ENCODE assay signal across 8 cellular contexts in the genomic region with DNA sequence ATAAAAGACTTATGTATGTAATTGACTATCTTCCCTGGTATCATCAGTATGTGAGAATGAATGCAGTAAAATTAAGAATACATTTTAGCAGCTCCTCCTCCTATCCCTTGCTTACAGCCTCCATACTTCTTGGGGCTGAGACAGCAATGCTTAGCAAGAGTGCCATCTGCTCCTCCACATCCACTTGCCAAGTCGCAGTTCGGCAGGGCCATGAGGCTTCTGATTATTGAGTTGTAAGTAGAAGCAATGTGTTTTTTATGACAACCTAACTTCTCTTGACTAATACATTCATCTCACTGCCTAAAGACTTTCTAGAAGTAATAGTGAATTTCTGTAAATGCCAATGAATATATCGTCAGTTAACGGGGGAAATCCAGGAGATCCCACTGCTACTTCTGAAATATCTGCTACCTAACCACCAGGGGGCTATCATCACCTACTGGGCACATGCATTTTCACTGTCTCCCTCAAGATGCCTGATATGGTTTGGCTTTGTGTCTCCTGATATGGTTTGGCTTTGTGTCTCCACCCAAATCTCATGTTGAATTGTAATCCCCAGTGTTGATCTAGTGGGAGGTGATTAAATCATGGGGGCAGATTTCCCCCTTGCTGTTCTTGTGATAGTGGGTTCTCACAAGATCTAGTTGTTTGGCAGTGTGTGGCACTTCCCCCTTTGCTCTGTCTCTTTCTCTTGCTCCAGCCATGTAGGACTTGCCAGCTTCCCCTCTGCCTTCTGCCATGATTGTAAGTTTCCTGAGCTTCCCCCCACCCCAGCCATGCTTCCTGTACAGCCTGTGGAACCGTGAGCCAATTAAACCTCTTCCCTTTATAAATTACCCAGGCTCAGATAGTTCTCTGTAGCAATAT. TPM values are rescaled to one million over a fixed set of nuclear protein-coding genes. Genes with fewer than 3 reads are reported as not detected.
DNase-seq lines count a peak whose midpoint lies in the region; ATAC-seq and TF ChIP-seq lines count a peak whose summit lies in the region.

No MANE protein-coding gene starts in this region.

- CTCF ChIA-PET in mammary epithelial cell (lab: Charles Lee; ENCODE audit: low non-redundant PET) = interaction anchor here (0.6 kb wide), 1 partner anchor 164 kb away, joined by 6 read pairs; no protein-coding TSS in a partner anchor

- no peaks in the 10 kb centered on the region for H3K9me3 ChIP-seq in mammary epithelial cell (replicated peaks; ENCODE audit: insufficient read depth, low read length)

- in situ Hi-C loops in mammary epithelial cell (cut with MboI; ENCODE audit: low sequenced_read_pairs in 2 of 2) = no loop called here

- H4K20me1 ChIP-seq in mammary epithelial cell (ENCODE audit: insufficient read depth, low read length) = no peaks in the 10 kb centered on the region

- peak; percentile 13 for TF ChIP-seq CTCF in CD14-positive monocyte (IDR thresholded peaks at IDR 0.05)
- peak; percentile 29; the same call in 1 of the 2 replicates for TF ChIP-seq CTCF in LNCAP (IDR thresholded peaks at IDR 0.05)
- TF ChIP-seq CTCF in mammary epithelial cell (conservative IDR thresholded peaks at IDR 0.05 in 1 of 2, IDR thresholded peaks at IDR 0.05 in 1 of 2; ENCODE audit: extremely low read depth in 1 of 2, insufficient read depth in 1 of 2, low read depth in 1 of 2, low read length in 2 of 2) = peak; percentile 32 to 49

- H3K4me1 ChIP-seq in mammary epithelial cell (ENCODE audit: insufficient read depth, low read length) = peaks cover 10% of the 10 kb centered on the region

- BruUV-seq in mammary epithelial cell (replicated peaks; lab: Mats Ljungman, UMichigan) = no TSS peak

- no peak overlapping the region for H3K4me3 Mint-ChIP-seq in CD14-positive monocyte
- H3K4me3 Mint-ChIP-seq in stimulated activated memory B cell treated with anti-CD40 and anti-IgM and Interleukin-4, amounts not matched to agents 10 μg/mL and 1 μg/mL and 100 μg/mL, for 72 hours = no peak overlapping the region

- no peak overlapping the region for H3K27ac ChIP-seq in mammary epithelial cell (ENCODE audit: insufficient read depth, low read depth, low read length)

- peak overlapping the region; percentile 61 for H2AFZ ChIP-seq in mammary epithelial cell (ENCODE audit: low read depth, low read length)

- H3K4me3 ChIP-seq in mammary epithelial cell (replicated peaks in 1 of 3; ENCODE audit: insufficient read depth in 1 of 3, low read depth in 2 of 3, low read length in 3 of 3) = no peak overlapping the region

- no peak overlapping the region for H3K4me2 ChIP-seq in mammary epithelial cell (ENCODE audit: insufficient read depth, low read depth, low read length)

- no peak for DNase-seq in CD14-positive monocyte (ENCODE audit: low spot score)
- peak; percentile 14 for DNase-seq in mammary epithelial cell
- no peak for DNase-seq in activated T-cell treated with anti-CD3 and anti-CD28 coated beads, Interleukin-2, amount 50 U/mL, for 1 hour
- DNase-seq in kidney tubule cell (ENCODE audit: low spot score) = no peak
- no peak for DNase-seq in C1 segment of cervical spinal cord (lab: John Stamatoyannopoulos, UW)

- peak; percentile 86 for ATAC-seq in GM18868 (IDR thresholded peaks at IDR 0.05; ENCODE audit: unreplicated experiment)
- ATAC-seq in stimulated activated memory B cell treated with anti-CD40 and anti-IgM and Interleukin-4, amounts not matched to agents 10 μg/mL and 1 μg/mL and 100 μg/mL, for 72 hours = peak; percentile 24

- H3K9ac ChIP-seq in mammary epithelial cell (ENCODE audit: insufficient read depth, low read length) = no peak overlapping the region

- H3K27me3 ChIP-seq in mammary epithelial cell (ENCODE audit: insufficient read depth, low read length) = no peaks in the 10 kb centered on the region

- H3K27me3 Mint-ChIP-seq in CD14-positive monocyte (ENCODE audit: low read depth in 3 of 3) = no peaks in the 10 kb centered on the region
- H3K27me3 Mint-ChIP-seq in stimulated activated memory B cell treated with anti-CD40 and anti-IgM and Interleukin-4, amounts not matched to agents 10 μg/mL and 1 μg/mL and 100 μg/mL, for 72 hours = no peaks in the 10 kb centered on the region

- H3K36me3 ChIP-seq in mammary epithelial cell (ENCODE audit: insufficient read depth, low read length) = no peaks in the 10 kb centered on the region

- peaks cover 3% of the 10 kb centered on the region for H3K4me1 Mint-ChIP-seq in CD14-positive monocyte
- H3K4me1 Mint-ChIP-seq in stimulated activated memory B cell treated with anti-CD40 and anti-IgM and Interleukin-4, amounts not matched to agents 10 μg/mL and 1 μg/mL and 100 μg/mL, for 72 hours = peaks cover 6% of the 10 kb centered on the region

- peaks cover 0 to 9% (median 2%) of the 10 kb centered on the region in 7 donors for H3K9me3 Mint-ChIP-seq in CD14-positive monocyte
- no peaks in the 10 kb centered on the region for H3K9me3 Mint-ChIP-seq in stimulated activated memory B cell treated with anti-CD40 and anti-IgM and Interleukin-4, amounts not matched to agents 10 μg/mL and 1 μg/mL and 100 μg/mL, for 72 hours

- no peaks in the 10 kb centered on the region for H3K79me2 ChIP-seq in mammary epithelial cell (ENCODE audit: insufficient read depth, low read length)

- H3K27ac Mint-ChIP-seq in CD14-positive monocyte = no peak overlapping the region
- H3K27ac Mint-ChIP-seq in stimulated activated memory B cell treated with anti-CD40 and anti-IgM and Interleukin-4, amounts not matched to agents 10 μg/mL and 1 μg/mL and 100 μg/mL, for 72 hours = no peak overlapping the region

- dilution Hi-C loops in mammary epithelial cell (cut with HindIII; ENCODE audit: low sequenced_read_pairs) = no loop called here

- no peaks in the 10 kb centered on the region for H3K36me3 Mint-ChIP-seq in CD14-positive monocyte
- no peaks in the 10 kb centered on the region for H3K36me3 Mint-ChIP-seq in stimulated activated memory B cell treated with anti-CD40 and anti-IgM and Interleukin-4, amounts not matched to agents 10 μg/mL and 1 μg/mL and 100 μg/mL, for 72 hours

- intact Hi-C loops in CD14-positive monocyte (cut with micrococcal nuclease) (no loop called here), mammary epithelial cell (cut with micrococcal nuclease) (no loop called here)

- 69% methylated on average over 5 of the region's 5 CpGs for WGBS in mammary epithelial cell (ENCODE audit: low coverage, missing lambda C conversion rate)

RNA-seq across cellular contexts. Expression of gene EXTL2, which starts 59.6 kb away (rescaled TPM):
- polyA plus RNA-seq in CD14-positive monocyte (1 to 10 TPM in 1 of 2 donors, under 1 TPM in 1; 0.92 to 1.2 TPM), mammary epithelial cell (11.7 TPM)
- total RNA-seq in mammary epithelial cell = 10 to 100 TPM; 12.1 to 18.2 TPM
- polyA minus RNA-seq in mammary epithelial cell = 6.5 TPM
